ENCODE assay signal across 11 cellular contexts in genomic region chr9:123343428-123344272, GRCh38. TPM values are rescaled to one million over a fixed set of nuclear protein-coding genes. Genes with fewer than 3 reads are reported as not detected.
A peak's percentile ranks its signal among the peaks of the same experiment; 100 is the strongest.
DNase-seq lines count a peak whose midpoint lies in the region; ATAC-seq and TF ChIP-seq lines count a peak whose summit lies in the region.
"Had no signal": no experiment of that assay in that cellular context is flagged by ENCODE, and none has a peak within 500 bp of the region (broad histone marks: within the 10 kb centered on the region; RNA-seq: fewer than 3 reads in every experiment).

No MANE protein-coding gene starts in this region.

- H3K4me3 ChIP-seq in GM23338 (no peak overlapping the region), OCI-LY7 (ENCODE audit: low read depth, low read length, poor library complexity, severe bottlenecking) (peak overlapping the region; percentile 5), mucosa of descending colon (no peak overlapping the region)

- peaks cover 4% of the 10 kb centered on the region for H3K27me3 Mint-ChIP-seq in GM23338 (ENCODE audit: insufficient read depth, low read depth, poor library complexity)
- H3K27me3 Mint-ChIP-seq: activated naive CD8-positive, alpha-beta T cell treated with anti-CD3 and anti-CD28 coated beads, Interleukin-2, amount 10 ng/mL, durations not matched to agents 7 days and 5 days had no signal

- no peak overlapping the region for H3K27ac ChIP-seq in GM23338 (ENCODE audit: low read depth)
- H3K27ac ChIP-seq in OCI-LY7 (ENCODE audit: low read depth, low read length, poor library complexity, severe bottlenecking), result peak overlapping the region; percentile 93

- H3K36me3 ChIP-seq in GM23338 (ENCODE audit: insufficient read depth) (no peaks in the 10 kb centered on the region), OCI-LY7 (ENCODE audit: insufficient read depth, low read length) (no peaks in the 10 kb centered on the region), mucosa of descending colon (ENCODE audit: low read depth) (no peaks in the 10 kb centered on the region)

- H3K9me3 ChIP-seq in OCI-LY7 (ENCODE audit: low read length) (no peaks in the 10 kb centered on the region; the same call in 1 of the 2 replicates), mucosa of descending colon (no peaks in the 10 kb centered on the region)

- no peak for TF ChIP-seq CTCF in GM23338 (conservative IDR thresholded peaks at IDR 0.05; ENCODE audit: low read depth in 2 of 2)
- no peak for TF ChIP-seq CTCF in OCI-LY7 (conservative IDR thresholded peaks at IDR 0.05; ENCODE audit: low read length)
- TF ChIP-seq CTCF in mucosa of descending colon (IDR thresholded peaks at IDR 0.05), result no peak

- intact Hi-C loops in OCI-LY7 (cut with micrococcal nuclease; ENCODE audit: unreplicated experiment) (loop anchor here (10.0 kb wide), 2 partner anchors 439 to 519 kb away; partner anchors contain the start of genes PDCL and RC3H2), mucosa of descending colon (cut with DNase I, micrococcal nuclease) (loop anchor here in 1 of 2 donors (10.0 kb wide), 1 partner anchor 249 kb away; no protein-coding TSS in a partner anchor)

- DNase-seq in GM23338 (ENCODE audit: low spot score), result no peak
- DNase-seq in OCI-LY7 (ENCODE audit: low spot score), result peak; percentile 65
- DNase-seq in mucosa of descending colon, result no peak
- DNase-seq in inferior parietal cortex (ENCODE audit: extremely low spot score), result no peak
- DNase-seq in NCI-H1694 (lab: John Stamatoyannopoulos, UW), result no peak
- no peak for DNase-seq in stimulated activated CD4-positive, alpha-beta T cell treated with anti-CD3 and anti-CD28 coated beads, Interleukin-1b, Interleukin-23, amount 100 ng/mL, for 48 hours
- DNase-seq: activated naive CD8-positive, alpha-beta T cell treated with anti-CD3 and anti-CD28 coated beads, Interleukin-2, amount 10 ng/mL, durations not matched to agents 7 days and 5 days; NCI-H510A had no signal

- no peaks in the 10 kb centered on the region for H3K36me3 Mint-ChIP-seq in GM23338 (ENCODE audit: low read depth)
- H3K36me3 Mint-ChIP-seq: activated naive CD8-positive, alpha-beta T cell treated with anti-CD3 and anti-CD28 coated beads, Interleukin-2, amount 10 ng/mL, durations not matched to agents 7 days and 5 days had no signal

- 0 out of 2 replicates have a peak, but pooled peaks cover 3% of the 10 kb centered on the region for H3K4me1 ChIP-seq in GM23338 (ENCODE audit: insufficient read depth)
- H3K4me1 ChIP-seq in OCI-LY7 (ENCODE audit: insufficient read depth, low read length, poor library complexity, severe bottlenecking), result peaks cover 92% of the 10 kb centered on the region
- H3K4me1 ChIP-seq in mucosa of descending colon (ENCODE audit: low read depth), result no peaks in the 10 kb centered on the region

- H3K4me2 ChIP-seq in GM23338 (no peak overlapping the region), OCI-LY7 (ENCODE audit: low read length) (peak overlapping the region; percentile 73)

- no peaks in the 10 kb centered on the region for H3K9me3 Mint-ChIP-seq in GM23338
- H3K9me3 Mint-ChIP-seq: activated naive CD8-positive, alpha-beta T cell treated with anti-CD3 and anti-CD28 coated beads, Interleukin-2, amount 10 ng/mL, durations not matched to agents 7 days and 5 days had no signal

- POLR2A ChIA-PET in OCI-LY7 (lab: Charles Lee), result interaction anchor here (0.6 to 2.0 kb wide), 7 partner anchors 12 to 253 kb away, joined by 3 to 6 read pairs (median 4); partner anchors contain the start of gene CRB2

- H4K20me1 ChIP-seq in GM23338 (replicated peaks; ENCODE audit: insufficient read depth), result no peaks in the 10 kb centered on the region
- no peaks in the 10 kb centered on the region for H4K20me1 ChIP-seq in OCI-LY7 (ENCODE audit: insufficient read depth, low read length)

- ATAC-seq in GM23338, result no peak
- ATAC-seq in mucosa of descending colon, result peak; percentile 28
- ATAC-seq in GM21825 (IDR thresholded peaks at IDR 0.05; ENCODE audit: unreplicated experiment), result no peak

- H3K9me2 ChIP-seq in GM23338 (ENCODE audit: insufficient read depth), result no peaks in the 10 kb centered on the region
- no peaks in the 10 kb centered on the region for H3K9me2 ChIP-seq in OCI-LY7 (ENCODE audit: insufficient read depth, low read length)

- CTCF ChIA-PET in OCI-LY7 (lab: Charles Lee; ENCODE audit: unreplicated experiment), result interaction anchor here (1.2 to 1.3 kb wide), 2 partner anchors 11 to 253 kb away, joined by 3 to 4 read pairs; no protein-coding TSS in a partner anchor

- H3K27ac Mint-ChIP-seq in GM23338, result 0 out of 2 replicates have a peak overlapping the region, but pooled peaks have one; percentile 12
- H3K27ac Mint-ChIP-seq: activated naive CD8-positive, alpha-beta T cell treated with anti-CD3 and anti-CD28 coated beads, Interleukin-2, amount 10 ng/mL, durations not matched to agents 7 days and 5 days had no signal

- BruUV-seq in OCI-LY7 (replicated peaks; lab: Mats Ljungman, UMichigan), result no TSS peak

- H3K4me3 Mint-ChIP-seq in GM23338, result no peak overlapping the region
- H3K4me3 Mint-ChIP-seq: activated naive CD8-positive, alpha-beta T cell treated with anti-CD3 and anti-CD28 coated beads, Interleukin-2, amount 10 ng/mL, durations not matched to agents 7 days and 5 days had no signal

- peak overlapping the region; percentile 84; the same call in 1 of the 2 replicates for H2AFZ ChIP-seq in GM23338
- H2AFZ ChIP-seq in OCI-LY7 (ENCODE audit: low read length), result peak overlapping the region; percentile 57

- H3K27me3 ChIP-seq in GM23338 (ENCODE audit: insufficient read depth), result no peaks in the 10 kb centered on the region

- H3K79me2 ChIP-seq in GM23338 (replicated peaks; ENCODE audit: insufficient read depth), result no peaks in the 10 kb centered on the region
- H3K79me2 ChIP-seq in OCI-LY7 (ENCODE audit: insufficient read depth, low read depth, low read length), result no peaks in the 10 kb centered on the region

- peaks cover 19% of the 10 kb centered on the region for H3K4me1 Mint-ChIP-seq in GM23338

- TF ChIP-seq POLR2A in GM15510 (IDR thresholded peaks at IDR 0.05; ENCODE audit: borderline replicate concordance, extremely low read depth, insufficient read length), result peak; percentile 59

- H3F3A ChIP-seq in GM23338 (replicated peaks; ENCODE audit: low read depth), result peaks cover 7% of the 10 kb centered on the region; the same call in 1 of the 2 replicates

TF ChIP-seq in GM23338, 12 proteins besides CTCF, POLR2A, EP300 and RAD21 (continues in another document):
- TF ChIP-seq JUNB (IDR thresholded peaks at IDR 0.05; ENCODE audit: unreplicated experiment) (no peak), POLR2AphosphoS5 (IDR thresholded peaks at IDR 0.05; ENCODE audit: low read depth) (no peak), CREB1 (CRISPR knock-in tag; IDR thresholded peaks at IDR 0.05; ENCODE audit: low read depth) (no peak), ETS1 (IDR thresholded peaks at IDR 0.05) (no peak)

RNA-seq across cellular contexts. Expression of gene CRB2, which starts 12.3 kb away (rescaled TPM):
- total RNA-seq in GM23338 (2014; rRNA removed; shearing (Covaris generic)), result 9.8 and 10.2 TPM in 2 replicates
- 0.34 and 0.50 TPM in 2 replicates for polyA plus RNA-seq in GM23338 (2016; fragmentation: Nextera tagmentation; extraction: Ambion mirVana)
- 0.88 and 1.6 TPM in 2 replicates for total RNA-seq in OCI-LY7 (2014; rRNA removed; shearing (Covaris generic))
- total RNA-seq in OCI-LY7 (2022), result 2.6 and 3.4 TPM in 2 replicates
- total RNA-seq in mucosa of descending colon, result 1 to 10 TPM in 2 of 3 donors, under 1 TPM in 1; 0.47 to 3.7 (median 1.1) TPM
- total RNA-seq: activated naive CD8-positive, alpha-beta T cell treated with anti-CD3 and anti-CD28 coated beads, Interleukin-2, amount 10 ng/mL, durations not matched to agents 7 days and 5 days; fibroblast of villous mesenchyme had no signal
